10 cellular contexts compared by ENCODE assay signal in the genomic region with DNA sequence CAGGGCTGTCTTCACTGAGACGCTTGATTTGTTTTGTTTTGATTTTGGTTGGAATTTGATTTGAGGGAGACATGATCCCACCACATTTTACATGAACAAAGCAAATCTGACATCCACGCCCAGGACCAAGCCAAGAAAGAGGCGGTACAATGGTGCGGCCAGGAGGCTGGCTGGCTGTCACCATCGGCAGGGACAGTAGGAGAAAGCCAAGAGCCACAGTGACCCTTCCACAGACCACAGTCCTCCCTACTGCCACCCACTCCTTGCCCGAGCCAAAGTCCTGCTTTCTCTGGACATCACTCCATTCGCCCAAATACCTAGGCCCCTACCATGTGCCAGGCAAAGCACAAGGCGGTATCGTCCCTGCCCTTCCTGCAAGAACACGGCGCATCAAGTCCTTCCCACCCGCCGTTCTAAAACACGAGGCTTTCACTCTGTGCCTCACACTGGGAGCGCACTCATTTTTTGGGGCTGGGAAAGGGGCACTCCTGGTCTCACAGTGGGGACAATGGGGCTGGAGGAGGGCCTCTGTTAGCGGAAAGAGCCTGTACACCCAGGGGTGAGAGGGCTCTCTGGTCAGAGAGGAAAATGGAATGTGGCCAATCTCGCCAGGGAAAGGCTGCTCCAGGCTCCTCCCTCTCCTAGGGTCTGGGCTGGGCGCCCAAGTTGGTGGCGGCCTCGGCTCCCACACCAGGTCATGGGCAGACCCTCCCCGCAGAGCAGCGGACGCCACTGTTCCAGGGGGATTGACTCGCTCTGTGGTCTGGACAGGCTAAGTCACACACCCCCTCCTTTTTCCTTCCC. TPM values are rescaled to one million over a fixed set of nuclear protein-coding genes. Genes with fewer than 3 reads are reported as not detected.
DNase-seq lines count a peak whose midpoint lies in the region; ATAC-seq, FAIRE-seq and TF ChIP-seq lines count a peak whose summit lies in the region.
"Had no signal": no experiment of that assay in that cellular context is flagged by ENCODE, and none has a peak within 500 bp of the region (broad histone marks: within the 10 kb centered on the region; RNA-seq: fewer than 3 reads in every experiment).

No MANE protein-coding gene starts in this region.

- H3K27ac ChIP-seq in VCaP: peak overlapping the region; percentile 18; the same call in 1 of the 2 replicates

- DNase-seq in AG08396 (ENCODE audit: low spot score): peak; percentile 46
- peak; percentile 67 for DNase-seq in left cardiac atrium
- no peak for DNase-seq in neural crest cell (ENCODE audit: low read depth, low spot score)
- no peak for DNase-seq in frontal cortex (ENCODE audit: low spot score in 2 of 2)
- DNase-seq in OCI-M2 (lab: John Stamatoyannopoulos, UW; ENCODE audit: unreplicated experiment): no peak
- no peak for DNase-seq in GM10266 (ENCODE audit: extremely low spot score)
- DNase-seq: activated naive CD8-positive, alpha-beta T cell treated with anti-CD3 and anti-CD28 coated beads, Interleukin-2, amount 10 ng/mL, durations not matched to agents 7 days and 5 days; SHP77 had no signal

- peak overlapping the region; percentile 100 for H3K27ac Mint-ChIP-seq in neural crest cell (ENCODE audit: unreplicated experiment)
- H3K27ac Mint-ChIP-seq: activated naive CD8-positive, alpha-beta T cell treated with anti-CD3 and anti-CD28 coated beads, Interleukin-2, amount 10 ng/mL, durations not matched to agents 7 days and 5 days had no signal

- no peaks in the 10 kb centered on the region for H3K27me3 Mint-ChIP-seq in neural crest cell (ENCODE audit: low read depth)
- H3K27me3 Mint-ChIP-seq: activated naive CD8-positive, alpha-beta T cell treated with anti-CD3 and anti-CD28 coated beads, Interleukin-2, amount 10 ng/mL, durations not matched to agents 7 days and 5 days had no signal

- peak overlapping the region; percentile 85 for H3K4me3 Mint-ChIP-seq in neural crest cell
- H3K4me3 Mint-ChIP-seq: activated naive CD8-positive, alpha-beta T cell treated with anti-CD3 and anti-CD28 coated beads, Interleukin-2, amount 10 ng/mL, durations not matched to agents 7 days and 5 days had no signal

- intact Hi-C loops in left cardiac atrium (cut with DNase I): no loop called here

- TF ChIP-seq CTCF in VCaP (conservative IDR thresholded peaks at IDR 0.05): no peak
- TF ChIP-seq CTCF in neural crest cell (conservative IDR thresholded peaks at IDR 0.05): no peak
- no peak for TF ChIP-seq CTCF in GM10266 (IDR thresholded peaks at IDR 0.05; ENCODE audit: control insufficient read depth, insufficient read depth, low read depth, missing control alignments)

- FAIRE-seq in frontal cortex (lab: Jason Lieb, UNC): no peak

- ATAC-seq in left cardiac atrium: peak; percentile 75 to 76
- no peak for ATAC-seq in HG03097 (IDR thresholded peaks at IDR 0.05; ENCODE audit: low FRiP score, unreplicated experiment)

- peaks cover 55% of the 10 kb centered on the region for H3K4me1 Mint-ChIP-seq in neural crest cell

- no peaks in the 10 kb centered on the region for H3K9me3 Mint-ChIP-seq in neural crest cell
- H3K9me3 Mint-ChIP-seq: activated naive CD8-positive, alpha-beta T cell treated with anti-CD3 and anti-CD28 coated beads, Interleukin-2, amount 10 ng/mL, durations not matched to agents 7 days and 5 days had no signal

- H3K36me3 Mint-ChIP-seq in neural crest cell (ENCODE audit: low read depth): peaks cover 1% of the 10 kb centered on the region

RNA-seq across cellular contexts. Expression of gene SSBP3, which starts 26.5 kb away (rescaled TPM):
- 10 to 100 TPM; 23.9 to 45.1 TPM for total RNA-seq in left cardiac atrium
- total RNA-seq in neural crest cell: 94.3 and 99.0 TPM in 2 replicates
- total RNA-seq in frontal cortex: 39.1 TPM

Comparison
In these comparisons a context has a peak if more than half of its experiments do, and no peak if none do; other contexts are left out.
1. DNase-seq: peak in AG08396 (single experiment) and left cardiac atrium (single experiment); none in neural crest cell (single experiment), frontal cortex (0 of 2), OCI-M2 (single experiment) and GM10266 (single experiment).